2 cellular contexts compared by ENCODE assay signal in the genomic region with DNA sequence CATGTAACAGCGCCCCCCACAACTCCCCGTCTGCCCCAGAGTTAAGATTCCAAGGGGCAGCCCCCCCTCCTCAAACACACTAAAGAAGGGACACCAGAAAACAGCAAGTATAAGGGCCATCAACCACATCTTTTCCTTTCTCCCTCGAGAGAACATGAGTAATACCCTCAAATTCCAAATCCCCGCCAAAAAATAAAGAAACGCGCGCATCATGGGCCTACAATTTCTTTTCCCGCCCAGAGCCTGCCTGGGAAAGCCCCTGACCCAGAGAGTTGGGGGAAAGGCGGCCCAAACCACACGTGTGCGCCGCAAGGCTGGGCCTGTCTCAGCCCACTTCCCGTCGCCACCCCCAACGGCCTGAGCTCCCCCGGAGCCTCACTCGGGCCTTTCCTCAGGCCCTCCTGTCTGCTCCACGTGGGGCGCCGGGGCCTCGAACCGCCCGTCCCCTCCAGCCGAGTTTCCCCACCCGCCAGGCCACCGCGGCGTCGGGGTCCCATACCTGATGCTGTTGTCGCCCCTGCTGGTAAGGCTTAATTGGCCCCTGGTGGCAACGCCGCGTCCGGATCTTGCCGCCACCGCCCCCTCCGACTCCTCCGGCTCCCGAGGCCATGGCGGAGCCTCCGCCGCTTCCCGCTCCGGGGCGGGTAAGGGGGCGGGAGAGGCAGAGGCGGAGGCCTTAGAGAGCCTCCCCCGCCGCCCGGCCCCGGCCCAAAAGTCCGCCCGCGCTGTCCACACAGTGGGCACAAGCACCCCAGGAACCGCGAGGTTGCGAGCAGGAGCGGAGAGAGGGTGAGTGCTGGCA.
TF ChIP-seq lines count a peak whose summit lies in the region.

No MANE protein-coding gene starts in this region.

TF ChIP-seq in HEK293, 187 proteins besides CTCF, POLR2A, EP300 and RAD21 (continued from another document and continues in another):
- peak; percentile 31; the same call in 1 of the 2 replicates for TF ChIP-seq MEIS1 (CRISPR knock-in tag; IDR thresholded peaks at IDR 0.05; ENCODE audit: borderline replicate concordance)
- no peak; the same call in 1 of the 2 replicates for TF ChIP-seq ZNF239 (tag by site-specific recombination; IDR thresholded peaks at IDR 0.05)
- TF ChIP-seq ZEB2 (tag by site-specific recombination; IDR thresholded peaks at IDR 0.05), result peak; percentile 91
- peak; percentile 95 for TF ChIP-seq ZXDB (tag by site-specific recombination; IDR thresholded peaks at IDR 0.05)
- TF ChIP-seq, protein P1, sequence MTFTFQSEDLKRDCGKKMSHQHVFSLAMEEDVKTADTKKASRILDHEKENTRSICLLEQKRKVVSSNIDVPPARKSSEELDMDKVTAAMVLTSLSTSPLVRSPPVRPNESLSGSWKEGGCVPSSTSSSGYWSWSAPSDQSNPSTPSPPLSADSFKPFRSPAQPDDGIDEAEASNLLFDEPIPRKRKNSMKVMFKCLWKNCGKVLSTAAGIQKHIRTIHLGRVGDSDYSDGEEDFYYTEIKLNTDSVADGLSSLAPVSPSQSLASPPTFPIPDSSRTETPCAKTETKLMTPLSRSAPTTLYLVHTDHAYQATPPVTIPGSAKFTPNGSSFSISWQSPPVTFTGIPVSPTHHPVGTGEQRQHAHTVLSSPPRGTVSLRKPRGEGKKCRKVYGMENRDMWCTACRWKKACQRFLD (tag by site-specific recombination; IDR thresholded peaks at IDR 0.05), result peak; percentile 58; the same call in 1 of the 2 replicates
- 0 out of 2 replicates have a peak, but pooled peaks have one; percentile 9 for TF ChIP-seq ZSCAN23 (tag by site-specific recombination; IDR thresholded peaks at IDR 0.05)
- no peak for TF ChIP-seq ZSCAN5A (tag by site-specific recombination; IDR thresholded peaks at IDR 0.05)
- TF ChIP-seq, protein P2, sequence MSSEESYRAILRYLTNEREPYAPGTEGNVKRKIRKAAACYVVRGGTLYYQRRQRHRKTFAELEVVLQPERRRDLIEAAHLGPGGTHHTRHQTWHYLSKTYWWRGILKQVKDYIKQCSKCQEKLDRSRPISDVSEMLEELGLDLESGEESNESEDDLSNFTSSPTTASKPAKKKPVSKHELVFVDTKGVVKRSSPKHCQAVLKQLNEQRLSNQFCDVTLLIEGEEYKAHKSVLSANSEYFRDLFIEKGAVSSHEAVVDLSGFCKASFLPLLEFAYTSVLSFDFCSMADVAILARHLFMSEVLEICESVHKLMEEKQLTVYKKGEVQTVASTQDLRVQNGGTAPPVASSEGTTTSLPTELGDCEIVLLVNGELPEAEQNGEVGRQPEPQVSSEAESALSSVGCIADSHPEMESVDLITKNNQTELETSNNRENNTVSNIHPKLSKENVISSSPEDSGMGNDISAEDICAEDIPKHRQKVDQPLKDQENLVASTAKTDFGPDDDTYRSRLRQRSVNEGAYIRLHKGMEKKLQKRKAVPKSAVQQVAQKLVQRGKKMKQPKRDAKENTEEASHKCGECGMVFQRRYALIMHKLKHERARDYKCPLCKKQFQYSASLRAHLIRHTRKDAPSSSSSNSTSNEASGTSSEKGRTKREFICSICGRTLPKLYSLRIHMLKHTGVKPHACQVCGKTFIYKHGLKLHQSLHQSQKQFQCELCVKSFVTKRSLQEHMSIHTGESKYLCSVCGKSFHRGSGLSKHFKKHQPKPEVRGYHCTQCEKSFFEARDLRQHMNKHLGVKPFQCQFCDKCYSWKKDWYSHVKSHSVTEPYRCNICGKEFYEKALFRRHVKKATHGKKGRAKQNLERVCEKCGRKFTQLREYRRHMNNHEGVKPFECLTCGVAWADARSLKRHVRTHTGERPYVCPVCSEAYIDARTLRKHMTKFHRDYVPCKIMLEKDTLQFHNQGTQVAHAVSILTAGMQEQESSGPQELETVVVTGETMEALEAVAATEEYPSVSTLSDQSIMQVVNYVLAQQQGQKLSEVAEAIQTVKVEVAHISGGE (tag by site-specific recombination; conservative IDR thresholded peaks at IDR 0.05; ENCODE audit: low read depth), result peak; percentile 20
- TF ChIP-seq BCL11B (tag by site-specific recombination; IDR thresholded peaks at IDR 0.05; ENCODE audit: low read depth), result peak; percentile 55; the same call in 1 of the 2 replicates
- TF ChIP-seq ZIC2 (tag by site-specific recombination; IDR thresholded peaks at IDR 0.05), result peak; percentile 98
- TF ChIP-seq ZNF341 (tag by site-specific recombination; IDR thresholded peaks at IDR 0.05; ENCODE audit: low read depth), result peak; percentile 89
- TF ChIP-seq GLIS2 (tag by site-specific recombination; IDR thresholded peaks at IDR 0.05), result peak; percentile 100
- 0 out of 2 replicates have a peak, but pooled peaks have one; percentile 57 for TF ChIP-seq ZNF324 (tag by site-specific recombination; IDR thresholded peaks at IDR 0.05)
- peak; percentile 95 for TF ChIP-seq ZFHX2 (tag by site-specific recombination; conservative IDR thresholded peaks at IDR 0.05)
- no peak for TF ChIP-seq ZNF10 (tag by site-specific recombination; IDR thresholded peaks at IDR 0.05)
- peak; percentile 88 for TF ChIP-seq ZBTB8A (tag by site-specific recombination; IDR thresholded peaks at IDR 0.05)
- TF ChIP-seq ZNF366 (tag by site-specific recombination; conservative IDR thresholded peaks at IDR 0.05), result peak; percentile 74
- TF ChIP-seq ZNF138 (tag by site-specific recombination; IDR thresholded peaks at IDR 0.05; ENCODE audit: borderline replicate concordance), result 0 out of 2 replicates have a peak, but pooled peaks have one; percentile 6
- TF ChIP-seq HOXC10 (CRISPR knock-in tag; IDR thresholded peaks at IDR 0.05), result no peak
- 0 out of 2 replicates have a peak, but pooled peaks have one; percentile 48 for TF ChIP-seq ZNF777 (tag by site-specific recombination; IDR thresholded peaks at IDR 0.05; ENCODE audit: borderline replicate concordance)
- peak; percentile 47 for TF ChIP-seq GFI1B (tag by site-specific recombination; IDR thresholded peaks at IDR 0.05)
- peak; percentile 11; the same call in 1 of the 2 replicates for TF ChIP-seq ZNF513 (tag by site-specific recombination; IDR thresholded peaks at IDR 0.05)

TF ChIP-seq in K562, 482 proteins besides CTCF, POLR2A, EP300 and RAD21 (continued from another document and continues in another):
- TF ChIP-seq ARID3B (CRISPR knock-in tag; IDR thresholded peaks at IDR 0.05; ENCODE audit: borderline replicate concordance) (no peak), BCLAF1 (IDR thresholded peaks at IDR 0.05; ENCODE audit: borderline replicate concordance in 1 of 2, control insufficient read depth in 1 of 2, low read depth in 2 of 2, low read length in 1 of 2) (no peak), TAF9B (IDR thresholded peaks at IDR 0.05; ENCODE audit: partially characterized antibody) (no peak), SPI1 (IDR thresholded peaks at IDR 0.05; ENCODE audit: borderline replicate concordance, low read depth, low read length) (peak; percentile 47; the same call in 1 of the 2 replicates), ZNF224 (CRISPR knock-in tag; IDR thresholded peaks at IDR 0.05) (no peak), SRSF3 (IDR thresholded peaks at IDR 0.05; ENCODE audit: insufficient read depth, low read length) (peak; percentile 72), ARID1B (IDR thresholded peaks at IDR 0.05) (no peak), DPF2 (IDR thresholded peaks at IDR 0.05) (0 out of 2 replicates have a peak, but pooled peaks have one; percentile 6), ZFP1 (CRISPR knock-in tag; IDR thresholded peaks at IDR 0.05) (no peak), MXI1 (IDR thresholded peaks at IDR 0.05; ENCODE audit: low read depth, low read length) (peak; percentile 79), HNRNPL (IDR thresholded peaks at IDR 0.05; ENCODE audit: low read depth, low read length) (peak; percentile 64; the same call in 1 of the 2 replicates), EGR1 (conservative IDR thresholded peaks at IDR 0.05) (peak; percentile 93), AFF1 (IDR thresholded peaks at IDR 0.05; ENCODE audit: low read depth in 1 of 2, partially characterized antibody in 2 of 2) (peak; percentile 15 to 69)
- TF ChIP-seq, protein P3, sequence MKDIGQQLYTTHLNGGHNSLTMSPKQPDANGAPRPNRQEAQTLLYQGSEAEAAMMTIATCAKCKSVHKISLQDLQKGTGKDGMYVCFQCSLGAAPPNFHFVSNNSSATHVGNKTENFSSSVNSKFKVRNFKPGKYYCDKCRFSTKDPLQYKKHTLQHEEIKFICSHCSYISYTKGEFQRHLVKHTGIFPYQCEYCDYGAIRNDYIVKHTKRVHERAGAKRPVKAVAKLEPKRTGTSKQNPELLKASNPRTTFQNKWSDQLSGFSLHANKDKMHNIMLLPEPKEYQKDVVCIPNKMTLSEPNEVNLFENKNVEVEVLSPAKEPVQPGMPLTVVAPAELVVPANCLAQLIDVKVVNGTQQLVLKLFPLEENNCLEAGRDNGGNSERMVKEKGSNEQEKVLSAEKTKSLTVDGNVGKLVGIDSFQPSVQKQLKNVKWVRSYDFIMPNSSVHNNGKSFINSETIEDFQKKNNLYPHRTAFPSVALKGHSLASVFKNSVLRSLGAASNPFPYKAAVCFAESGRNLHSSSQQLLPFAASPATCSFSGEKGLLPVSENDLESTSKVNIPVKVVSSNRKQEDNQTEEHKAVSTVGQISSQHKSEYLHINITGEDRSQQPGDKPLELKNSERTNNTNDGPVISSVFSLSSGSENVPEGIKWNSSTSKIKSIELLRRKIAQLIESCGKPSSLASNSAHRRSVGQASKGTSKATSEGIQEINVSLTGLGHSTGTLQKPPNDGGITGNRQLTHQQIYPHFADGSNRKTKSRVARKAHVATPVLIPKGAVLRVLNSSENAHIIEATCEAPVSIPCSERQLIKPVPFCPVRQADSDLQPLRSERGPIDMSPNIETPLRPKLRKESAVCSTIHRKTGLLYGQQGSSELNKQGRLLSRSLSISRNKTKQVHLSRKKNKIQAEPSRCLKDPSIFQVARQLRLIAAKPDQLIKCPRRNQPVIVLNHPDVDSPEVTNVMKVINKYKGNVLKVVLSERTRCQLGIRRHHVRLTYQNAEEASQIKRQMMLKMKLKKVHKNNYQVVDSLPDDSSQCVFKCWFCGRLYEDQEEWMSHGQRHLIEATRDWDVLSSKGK (CRISPR knock-in tag; IDR thresholded peaks at IDR 0.05), result no peak
- TF ChIP-seq, protein P4, sequence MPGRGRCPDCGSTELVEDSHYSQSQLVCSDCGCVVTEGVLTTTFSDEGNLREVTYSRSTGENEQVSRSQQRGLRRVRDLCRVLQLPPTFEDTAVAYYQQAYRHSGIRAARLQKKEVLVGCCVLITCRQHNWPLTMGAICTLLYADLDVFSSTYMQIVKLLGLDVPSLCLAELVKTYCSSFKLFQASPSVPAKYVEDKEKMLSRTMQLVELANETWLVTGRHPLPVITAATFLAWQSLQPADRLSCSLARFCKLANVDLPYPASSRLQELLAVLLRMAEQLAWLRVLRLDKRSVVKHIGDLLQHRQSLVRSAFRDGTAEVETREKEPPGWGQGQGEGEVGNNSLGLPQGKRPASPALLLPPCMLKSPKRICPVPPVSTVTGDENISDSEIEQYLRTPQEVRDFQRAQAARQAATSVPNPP (IDR thresholded peaks at IDR 0.05; ENCODE audit: borderline replicate concordance, insufficient read depth, insufficient read length), result no peak
